Comparison of ENCODE assay signal across 9 cellular contexts in genomic region chr4:105551968-105552746, GRCh38. TPM values are rescaled to one million over a fixed set of nuclear protein-coding genes. Genes with fewer than 3 reads are reported as not detected.
DNase-seq lines count a peak whose midpoint lies in the region; ATAC-seq, FAIRE-seq and TF ChIP-seq lines count a peak whose summit lies in the region.
"Had no signal": no experiment of that assay in that cellular context is flagged by ENCODE, and none has a peak within 500 bp of the region (broad histone marks: within the 10 kb centered on the region; RNA-seq: fewer than 3 reads in every experiment).

ARHGEF38 (plus strand) TSS chr4:105552620; CDS start chr4:105552766, 146 bp downstream.

- H3K4me3 Mint-ChIP-seq in activated naive CD8-positive, alpha-beta T cell treated with anti-CD3 and anti-CD28 coated beads, Interleukin-2, amount 50 U/mL, for 24 hours, result no peak within 1 kb of the TSS

- no peaks in the 10 kb centered on the region for H3K36me3 ChIP-seq in transverse colon
- H3K36me3 ChIP-seq: heart left ventricle had no signal

- FAIRE-seq in RCC 7860 (lab: Jason Lieb, UNC), result no peak

- no peaks in the 10 kb centered on the region for H3K4me1 Mint-ChIP-seq in activated naive CD8-positive, alpha-beta T cell treated with anti-CD3 and anti-CD28 coated beads, Interleukin-2, amount 50 U/mL, for 24 hours

- no peak for TF ChIP-seq CTCF in transverse colon (IDR thresholded peaks at IDR 0.05)

- no peak for ATAC-seq in HG02840 (IDR thresholded peaks at IDR 0.05; ENCODE audit: low FRiP score, unreplicated experiment)
- ATAC-seq in activated naive CD8-positive, alpha-beta T cell treated with anti-CD3 and anti-CD28 coated beads, Interleukin-2, amount 50 U/mL, for 24 hours, result no peak

- peaks cover 0 to 21% (median 9%) of the 10 kb centered on the region in 4 donors for H3K4me1 ChIP-seq in transverse colon
- H3K4me1 ChIP-seq: heart left ventricle had no signal

- no peaks in the 10 kb centered on the region for H3K27me3 ChIP-seq in transverse colon
- H3K27me3 ChIP-seq: heart left ventricle had no signal

- H3K27ac Mint-ChIP-seq in activated naive CD8-positive, alpha-beta T cell treated with anti-CD3 and anti-CD28 coated beads, Interleukin-2, amount 50 U/mL, for 24 hours, result no peak within 1 kb of the TSS

- 28 to 43% methylated on average over 5 to 11 of the region's 11 CpGs for WGBS in transverse colon (ENCODE audit: low coverage in 1 of 2), 2 donors

- in situ Hi-C loops in transverse colon (cut with MboI; ENCODE audit: low pct_ligation_motif_present in 1 of 4, low pct_unique_long_range_greater_than_20kb in 1 of 4, low sequenced_read_pairs in 3 of 4), result no loop called here

- peak; percentile 60 for TF ChIP-seq EP300 in transverse colon (IDR thresholded peaks at IDR 0.05; ENCODE audit: low read depth)

- peak; percentile 96 for TF ChIP-seq POLR2A in transverse colon (IDR thresholded peaks at IDR 0.05)

- DNase-seq in NCI-H187 treated with DMSO at 0.1 percent for 48 hours (lab: John Stamatoyannopoulos, UW), result peak; percentile 15
- no peak for DNase-seq in NCI-H187 (lab: John Stamatoyannopoulos, UW)
- DNase-seq in RCC 7860 (ENCODE audit: low spot score), result peak; percentile 24
- peak; percentile 49 for DNase-seq in iPS-NIHi11 (ENCODE audit: low spot score)
- peak; percentile 77 for DNase-seq in transverse colon
- no peak for DNase-seq in activated naive CD8-positive, alpha-beta T cell treated with anti-CD3 and anti-CD28 coated beads, Interleukin-2, amount 50 U/mL, for 24 hours
- DNase-seq in midbrain (lab: John Stamatoyannopoulos, UW), result no peak
- DNase-seq: heart left ventricle had no signal

- peak within 1 kb of the TSS; percentile 87 to 95 (median 90) for H3K27ac ChIP-seq in transverse colon
- H3K27ac ChIP-seq: heart left ventricle had no signal

- peak within 1 kb of the TSS in 3 of 4 donors; percentile 29 to 44 (median 32) for H3K4me3 ChIP-seq in transverse colon
- H3K4me3 ChIP-seq: heart left ventricle had no signal

- H3K9me3 ChIP-seq in transverse colon, result no peaks in the 10 kb centered on the region
- H3K9me3 ChIP-seq: heart left ventricle had no signal

- H3K9me3 Mint-ChIP-seq in activated naive CD8-positive, alpha-beta T cell treated with anti-CD3 and anti-CD28 coated beads, Interleukin-2, amount 50 U/mL, for 24 hours, result no peaks in the 10 kb centered on the region

- no peaks in the 10 kb centered on the region for H3K36me3 Mint-ChIP-seq in activated naive CD8-positive, alpha-beta T cell treated with anti-CD3 and anti-CD28 coated beads, Interleukin-2, amount 50 U/mL, for 24 hours (ENCODE audit: low read depth)

- intact Hi-C loops in transverse colon (cut with DNase I; ENCODE audit: low total_unique reads), result no loop called here

- peaks cover 8% of the 10 kb centered on the region for H3K27me3 Mint-ChIP-seq in activated naive CD8-positive, alpha-beta T cell treated with anti-CD3 and anti-CD28 coated beads, Interleukin-2, amount 50 U/mL, for 24 hours

RNA-seq across cellular contexts. Expression of gene ARHGEF38, which starts in this region (rescaled TPM):
- 10 to 100 TPM in 3 of 4 donors, 1 to 10 TPM in 1; 2.6 to 18.1 (median 15.6) TPM for total RNA-seq in transverse colon
- total RNA-seq: heart left ventricle had no signal

Comparison
In these comparisons a context has a peak if more than half of its experiments do, and no peak if none do; other contexts are left out.
1. DNase-seq: peak in NCI-H187 treated with DMSO at 0.1 percent for 48 hours (single experiment), RCC 7860 (single experiment), iPS-NIHi11 (single experiment) and transverse colon (single experiment); none in NCI-H187 (0 of 2), activated naive CD8-positive, alpha-beta T cell treated with anti-CD3 and anti-CD28 coated beads, Interleukin-2, amount 50 U/mL, for 24 hours (single experiment) and midbrain (single experiment).